In genomic region chr3:46845397-46845859, GRCh38 we compare ENCODE assay signal across 8 cellular contexts. TPM values are rescaled to one million over a fixed set of nuclear protein-coding genes. Genes with fewer than 3 reads are reported as not detected.
A peak's percentile ranks its signal among the peaks of the same experiment; 100 is the strongest.
DNase-seq lines count a peak whose midpoint lies in the region; ATAC-seq, FAIRE-seq and TF ChIP-seq lines count a peak whose summit lies in the region.

No MANE protein-coding gene starts in this region.

- H3K18ac ChIP-seq in trophoblast cell (ENCODE audit: low read length) = peak overlapping the region; percentile 76

- no peak for TF ChIP-seq CTCF in heart left ventricle (IDR thresholded peaks at IDR 0.05)

- no peak for DNase-seq in activated naive CD4-positive, alpha-beta T cell treated with Interleukin-2 at 50 U/mL for 16 hours
- DNase-seq in activated T-helper 1 cell treated with anti-CD3 and anti-CD28 coated beads, Interleukin-12 subunit alpha, Interleukin-12 subunit beta, Interleukin-2, Interleukin-4 antibody, amounts not matched to agents 30 ng/mL and 10 ng/mL and 1 ng/mL, durations not matched to agents 14 hours and 24 hours and 36 hours (ENCODE audit: low spot score) = no peak
- DNase-seq in heart left ventricle = peak; percentile 61 to 88 (median 79)
- DNase-seq in trophoblast cell = peak; percentile 54 to 57
- no peak for DNase-seq in HTR-8/SVneo (ENCODE audit: insufficient read length, low spot score)

- no peak overlapping the region for H2AK5ac ChIP-seq in trophoblast cell (ENCODE audit: low read length)

- peaks cover 0 to 34% (median 9%) of the 10 kb centered on the region in 12 donors for H3K9me3 ChIP-seq in heart left ventricle
- no peaks in the 10 kb centered on the region for H3K9me3 ChIP-seq in trophoblast cell (ENCODE audit: insufficient read depth, low read depth, low read length)

- FAIRE-seq in HTR-8/SVneo (lab: Jason Lieb, UNC) = no peak

- peak overlapping the region; percentile 87 for H4K91ac ChIP-seq in trophoblast cell (ENCODE audit: low read depth, low read length)

- H3K27me3 ChIP-seq in heart left ventricle (no peaks in the 10 kb centered on the region), trophoblast cell (ENCODE audit: insufficient read depth, low read length) (no peaks in the 10 kb centered on the region)

- H3K36me3 Mint-ChIP-seq in activated naive CD4-positive, alpha-beta T cell treated with anti-CD3 and anti-CD28 coated beads, Interleukin-2, amount 50 U/mL, for 24 hours = no peaks in the 10 kb centered on the region
- H3K36me3 Mint-ChIP-seq in activated T-helper 1 cell treated with anti-CD3 and anti-CD28 coated beads, Interleukin-12 subunit alpha, Interleukin-12 subunit beta, Interleukin-2, Interleukin-4 antibody, amounts not matched to agents 30 ng/mL and 10 ng/mL and 1 ng/mL, durations not matched to agents 14 hours and 24 hours and 36 hours (ENCODE audit: low read depth) = no peaks in the 10 kb centered on the region

- H4K8ac ChIP-seq in trophoblast cell (ENCODE audit: low read depth, low read length) = peak overlapping the region; percentile 94

- peak overlapping the region; percentile 93 for H2AFZ ChIP-seq in trophoblast cell (ENCODE audit: insufficient read depth, low read length, poor library complexity)

- H3K79me2 ChIP-seq in trophoblast cell (ENCODE audit: control insufficient read depth, insufficient read depth, low read length, poor library complexity) = peaks cover 3% of the 10 kb centered on the region

- H3K27ac ChIP-seq in heart left ventricle (peak overlapping the region; percentile 11 to 85 (median 75)), trophoblast cell (ENCODE audit: low read depth, low read length) (peak overlapping the region; percentile 84)

- peak overlapping the region; percentile 59 for H3K27ac Mint-ChIP-seq in activated naive CD4-positive, alpha-beta T cell treated with anti-CD3 and anti-CD28 coated beads, Interleukin-2, amount 50 U/mL, for 24 hours
- H3K27ac Mint-ChIP-seq in activated T-helper 1 cell treated with anti-CD3 and anti-CD28 coated beads, Interleukin-12 subunit alpha, Interleukin-12 subunit beta, Interleukin-2, Interleukin-4 antibody, amounts not matched to agents 30 ng/mL and 10 ng/mL and 1 ng/mL, durations not matched to agents 14 hours and 24 hours and 36 hours = peak overlapping the region; percentile 80

- H3K79me1 ChIP-seq in trophoblast cell (ENCODE audit: low read length) = peaks cover 15% of the 10 kb centered on the region

- peak overlapping the region; percentile 61 for H2BK5ac ChIP-seq in trophoblast cell (ENCODE audit: low read depth, low read length, poor library complexity)

- peak overlapping the region; percentile 74 for H3K4me2 ChIP-seq in trophoblast cell (ENCODE audit: low read length)

- H3K4me3 ChIP-seq in heart left ventricle = peak overlapping the region; percentile 25 to 65 (median 52)
- H3K4me3 ChIP-seq in trophoblast cell (ENCODE audit: low read depth, low read length) = peak overlapping the region; percentile 61

- H3K4ac ChIP-seq in trophoblast cell (ENCODE audit: low read depth, low read length) = peak overlapping the region; percentile 60

- peaks cover 2% of the 10 kb centered on the region for H3K9me3 Mint-ChIP-seq in activated naive CD4-positive, alpha-beta T cell treated with anti-CD3 and anti-CD28 coated beads, Interleukin-2, amount 50 U/mL, for 24 hours
- H3K9me3 Mint-ChIP-seq in activated T-helper 1 cell treated with anti-CD3 and anti-CD28 coated beads, Interleukin-12 subunit alpha, Interleukin-12 subunit beta, Interleukin-2, Interleukin-4 antibody, amounts not matched to agents 30 ng/mL and 10 ng/mL and 1 ng/mL, durations not matched to agents 14 hours and 24 hours and 36 hours = peaks cover 28% of the 10 kb centered on the region

- peak overlapping the region; percentile 35 for H2BK12ac ChIP-seq in trophoblast cell (ENCODE audit: low read length)

- TF ChIP-seq POLR2A in heart left ventricle (IDR thresholded peaks at IDR 0.05) = peak in 1 of 2 donors; percentile 20

- no peak overlapping the region for H3K23ac ChIP-seq in trophoblast cell (ENCODE audit: low read length)

- peak overlapping the region; percentile 81 for H3K4me3 Mint-ChIP-seq in activated naive CD4-positive, alpha-beta T cell treated with anti-CD3 and anti-CD28 coated beads, Interleukin-2, amount 50 U/mL, for 24 hours
- H3K4me3 Mint-ChIP-seq in activated T-helper 1 cell treated with anti-CD3 and anti-CD28 coated beads, Interleukin-12 subunit alpha, Interleukin-12 subunit beta, Interleukin-2, Interleukin-4 antibody, amounts not matched to agents 30 ng/mL and 10 ng/mL and 1 ng/mL, durations not matched to agents 14 hours and 24 hours and 36 hours = peak overlapping the region; percentile 70

- intact Hi-C loops in activated T-helper 1 cell treated with anti-CD3 and anti-CD28 coated beads, Interleukin-12 subunit alpha, Interleukin-12 subunit beta, Interleukin-2, Interleukin-4 antibody, amounts not matched to agents 30 ng/mL and 10 ng/mL and 1 ng/mL, durations not matched to agents 14 hours and 24 hours and 36 hours (cut with micrococcal nuclease) = no loop called here
- intact Hi-C loops in heart left ventricle (cut with DNase I) = loop anchor here in 4 of 10 donors (2.0 to 10.0 kb wide), 3 partner anchors 138 to 141 kb away; partner anchors contain the start of gene TMIE (in 1 of the 4)

- H3K27me3 Mint-ChIP-seq in activated naive CD4-positive, alpha-beta T cell treated with anti-CD3 and anti-CD28 coated beads, Interleukin-2, amount 50 U/mL, for 24 hours = no peaks in the 10 kb centered on the region
- peaks cover 42% of the 10 kb centered on the region for H3K27me3 Mint-ChIP-seq in activated T-helper 1 cell treated with anti-CD3 and anti-CD28 coated beads, Interleukin-12 subunit alpha, Interleukin-12 subunit beta, Interleukin-2, Interleukin-4 antibody, amounts not matched to agents 30 ng/mL and 10 ng/mL and 1 ng/mL, durations not matched to agents 14 hours and 24 hours and 36 hours (ENCODE audit: insufficient read depth)

- peak overlapping the region; percentile 62 for H3K14ac ChIP-seq in trophoblast cell (ENCODE audit: low read length)

- 11 to 19% (median 14%) methylated on average over 14 to 23 of the region's 23 CpGs for WGBS in heart left ventricle, 4 donors
- WGBS in trophoblast cell (ENCODE audit: extremely low coverage, insufficient coverage, insufficient read length) = no CpG with 5 or more reads among the region's 23 CpGs

- ATAC-seq in HG03103 (IDR thresholded peaks at IDR 0.05; ENCODE audit: low read depth, unreplicated experiment) (peak; percentile 39), heart left ventricle (peak; percentile 5 to 32 (median 26)), HG03025 (IDR thresholded peaks at IDR 0.05; ENCODE audit: low FRiP score, unreplicated experiment) (no peak)

- H3K4me1 Mint-ChIP-seq in activated naive CD4-positive, alpha-beta T cell treated with anti-CD3 and anti-CD28 coated beads, Interleukin-2, amount 50 U/mL, for 24 hours = peaks cover 12% of the 10 kb centered on the region
- no peaks in the 10 kb centered on the region for H3K4me1 Mint-ChIP-seq in activated T-helper 1 cell treated with anti-CD3 and anti-CD28 coated beads, Interleukin-12 subunit alpha, Interleukin-12 subunit beta, Interleukin-2, Interleukin-4 antibody, amounts not matched to agents 30 ng/mL and 10 ng/mL and 1 ng/mL, durations not matched to agents 14 hours and 24 hours and 36 hours (ENCODE audit: low read depth)

- peak overlapping the region; percentile 70 for H2BK120ac ChIP-seq in trophoblast cell (ENCODE audit: insufficient read depth, low read length, poor library complexity)

- peak overlapping the region; percentile 74 for H3K9ac ChIP-seq in trophoblast cell (ENCODE audit: low read length)

- H4K12ac ChIP-seq in trophoblast cell (ENCODE audit: low read depth, low read length) = peak overlapping the region; percentile 67

- H3K4me1 ChIP-seq in heart left ventricle = peaks cover 0 to 50% (median 31%) of the 10 kb centered on the region in 12 donors
- peaks cover 10 to 19% of the 10 kb centered on the region in 2 experiments for H3K4me1 ChIP-seq in trophoblast cell (ENCODE audit: control insufficient read depth in 1 of 2, insufficient read depth in 2 of 2, low read length in 2 of 2)

- H3K36me3 ChIP-seq in heart left ventricle (peaks cover 0 to 28% (median 0%) of the 10 kb centered on the region in 9 donors), trophoblast cell (ENCODE audit: control insufficient read depth in 1 of 2, insufficient read depth in 2 of 2, low read length in 2 of 2) (no peaks in the 10 kb centered on the region)

RNA-seq across cellular contexts. Expression of gene MYL3, which starts 17.8 kb away (rescaled TPM):
- total RNA-seq in activated T-helper 1 cell treated with anti-CD3 and anti-CD28 coated beads, Interleukin-12 subunit alpha, Interleukin-12 subunit beta, Interleukin-2, Interleukin-4 antibody, amounts not matched to agents 30 ng/mL and 10 ng/mL and 1 ng/mL, durations not matched to agents 14 hours and 24 hours and 36 hours = not detected in 2 replicates
- over 10,000 TPM in 1 of 9 donors, 1,000 to 10,000 TPM in 8; 4,961 to 10,676 (median 6,839) TPM for total RNA-seq in heart left ventricle
- over 10,000 TPM in 1 of 2 donors, 1,000 to 10,000 TPM in 1; 5,594 to 12,544 TPM for polyA plus RNA-seq in heart left ventricle
- 0.86 and 1.3 TPM in 2 replicates for polyA plus RNA-seq in trophoblast cell (2013)

RNA-seq across cellular contexts. Expression of gene PTH1R, which starts 32.1 kb away (rescaled TPM):
- total RNA-seq in activated T-helper 1 cell treated with anti-CD3 and anti-CD28 coated beads, Interleukin-12 subunit alpha, Interleukin-12 subunit beta, Interleukin-2, Interleukin-4 antibody, amounts not matched to agents 30 ng/mL and 10 ng/mL and 1 ng/mL, durations not matched to agents 14 hours and 24 hours and 36 hours = not detected in 2 replicates
- total RNA-seq in heart left ventricle = 10 to 100 TPM in 2 of 9 donors, 1 to 10 TPM in 7; 2.1 to 15.6 (median 6.0) TPM
- polyA plus RNA-seq in heart left ventricle = 10 to 100 TPM in 1 of 2 donors, 1 to 10 TPM in 1; 6.5 to 23.4 TPM
- polyA plus RNA-seq in trophoblast cell (2013) = 9.5 and 11.3 TPM in 2 replicates

Comparison
In these comparisons a context has a peak if more than half of its experiments do, and no peak if none do; other contexts are left out.
1. DNase-seq: peak in heart left ventricle (5 of 5) and trophoblast cell (2 of 2); none in activated naive CD4-positive, alpha-beta T cell treated with Interleukin-2 at 50 U/mL for 16 hours (single experiment), activated T-helper 1 cell treated with anti-CD3 and anti-CD28 coated beads, Interleukin-12 subunit alpha, Interleukin-12 subunit beta, Interleukin-2, Interleukin-4 antibody, amounts not matched to agents 30 ng/mL and 10 ng/mL and 1 ng/mL, durations not matched to agents 14 hours and 24 hours and 36 hours (single experiment) and HTR-8/SVneo (single experiment).
2. RNA of gene MYL3, which starts 17.8 kb away (total RNA-seq): 4,961 to 10,676 TPM in heart left ventricle; not detected in activated T-helper 1 cell treated with anti-CD3 and anti-CD28 coated beads, Interleukin-12 subunit alpha, Interleukin-12 subunit beta, Interleukin-2, Interleukin-4 antibody, amounts not matched to agents 30 ng/mL and 10 ng/mL and 1 ng/mL, durations not matched to agents 14 hours and 24 hours and 36 hours; every median in the first group is over 1,000 times any median in the second.